In genomic region chr3:189392969-189393368, GRCh38 we compare ENCODE assay signal across 14 cellular contexts.
DNase-seq lines count a peak whose midpoint lies in the region; TF ChIP-seq lines count a peak whose summit lies in the region.
"Had no signal": no experiment of that assay in that cellular context is flagged by ENCODE, and none has a peak within 500 bp of the region (broad histone marks: within the 10 kb centered on the region; RNA-seq: fewer than 3 reads in every experiment).

No MANE protein-coding gene starts in this region.

- CTCF ChIA-PET in MCF 10A (lab: Yijun Ruan, JAX) = interaction anchor here (0.6 to 3.1 kb wide), 7 partner anchors 10 to 124 kb away, joined by 3 to 14 read pairs (median 4); no protein-coding TSS in a partner anchor

- H3K9me3 Mint-ChIP-seq in MCF 10A (ENCODE audit: unreplicated experiment) = no peaks in the 10 kb centered on the region
- H3K9me3 Mint-ChIP-seq: activated T-helper 17 cell treated with anti-CD3 and anti-CD28 coated beads, Interleukin-2, amount 50 U/mL, for 72 hours; neural crest cell had no signal

- POLR2A ChIA-PET in MCF 10A (lab: Yijun Ruan, JAX) = interaction anchor here (0.5 to 5.6 kb wide), 39 partner anchors 9 to 555 kb away, joined by 3 to 100 read pairs (median 7); no protein-coding TSS in a partner anchor

- H3K4me3 ChIP-seq in breast epithelium (no peak overlapping the region), vagina (no peak overlapping the region), tibial artery (no peak overlapping the region)
- H3K4me3 ChIP-seq: spleen had no signal

- no peak overlapping the region for H3K27ac ChIP-seq in breast epithelium
- peak overlapping the region; percentile 15 for H3K27ac ChIP-seq in vagina
- no peak overlapping the region for H3K27ac ChIP-seq in tibial artery
- H3K27ac ChIP-seq: spleen had no signal

- intact Hi-C loops in MCF 10A (cut with micrococcal nuclease) (loop anchor here (1.0 to 5.0 kb wide), 8 partner anchors 38 to 555 kb away; no protein-coding TSS in a partner anchor), breast epithelium (cut with DNase I; ENCODE audit: low total_unique reads) (no loop called here), vagina (cut with DNase I) (no loop called here), tibial artery (cut with DNase I; ENCODE audit: low total_unique reads) (no loop called here)

- H3K4me1 Mint-ChIP-seq in MCF 10A (ENCODE audit: insufficient read depth, unreplicated experiment) = peaks cover 32% of the 10 kb centered on the region
- H3K4me1 Mint-ChIP-seq: neural crest cell had no signal

- BruUV-seq in MCF 10A (replicated peaks; lab: Mats Ljungman, UMichigan) = no TSS peak

- no peaks in the 10 kb centered on the region for H3K27me3 Mint-ChIP-seq in MCF 10A (ENCODE audit: insufficient read depth, unreplicated experiment)
- H3K27me3 Mint-ChIP-seq: activated T-helper 17 cell treated with anti-CD3 and anti-CD28 coated beads, Interleukin-2, amount 50 U/mL, for 72 hours had no signal

- H3K27me3 ChIP-seq in breast epithelium (no peaks in the 10 kb centered on the region), vagina (no peaks in the 10 kb centered on the region), tibial artery (no peaks in the 10 kb centered on the region)
- H3K27me3 ChIP-seq: spleen had no signal

- H3K27ac Mint-ChIP-seq in MCF 10A (ENCODE audit: low read depth, unreplicated experiment) = peak overlapping the region; percentile 86
- H3K27ac Mint-ChIP-seq: activated T-helper 17 cell treated with anti-CD3 and anti-CD28 coated beads, Interleukin-2, amount 50 U/mL, for 72 hours had no signal

- no peaks in the 10 kb centered on the region for H3K36me3 Mint-ChIP-seq in MCF 10A (ENCODE audit: insufficient read depth, unreplicated experiment)

- H3K9me3 ChIP-seq in breast epithelium = no peaks in the 10 kb centered on the region
- H3K9me3 ChIP-seq in vagina = no peaks in the 10 kb centered on the region
- H3K9me3 ChIP-seq in tibial artery = no peaks in the 10 kb centered on the region
- H3K9me3 ChIP-seq: spleen had no signal

- DNase-seq in MCF 10A (ENCODE audit: unreplicated experiment) (peak; percentile 99), breast epithelium (ENCODE audit: low spot score in 2 of 2) (no peak), amniotic epithelial cell (ENCODE audit: low read depth) (peak; percentile 18), kidney tubule cell (ENCODE audit: low spot score) (peak; percentile 92), vagina (ENCODE audit: extremely low spot score in 2 of 2) (no peak), tibial artery (no peak), medulla oblongata (ENCODE audit: extremely low spot score) (no peak), cerebellum (ENCODE audit: low spot score) (no peak)
- DNase-seq: activated CD4-positive, alpha-beta T cell treated with anti-CD3 and anti-CD28 coated beads for 1 hour; caudate nucleus; Karpas-422; spleen had no signal

- H3K4me3 Mint-ChIP-seq in MCF 10A (ENCODE audit: unreplicated experiment) = peak overlapping the region; percentile 19
- H3K4me3 Mint-ChIP-seq: activated T-helper 17 cell treated with anti-CD3 and anti-CD28 coated beads, Interleukin-2, amount 50 U/mL, for 72 hours; neural crest cell had no signal

- TF ChIP-seq CTCF in MCF 10A (IDR thresholded peaks at IDR 0.05; ENCODE audit: unreplicated experiment) (no peak), breast epithelium (IDR thresholded peaks at IDR 0.05) (no peak), vagina (IDR thresholded peaks at IDR 0.05) (no peak), tibial artery (IDR thresholded peaks at IDR 0.05) (no peak)

- H3K4me1 ChIP-seq in breast epithelium (no peaks in the 10 kb centered on the region), vagina (peaks cover 14% of the 10 kb centered on the region), tibial artery (no peaks in the 10 kb centered on the region)

- TF ChIP-seq POLR2A in breast epithelium (IDR thresholded peaks at IDR 0.05) = no peak
- no peak for TF ChIP-seq POLR2A in vagina (IDR thresholded peaks at IDR 0.05)

- H3K36me3 ChIP-seq in breast epithelium (no peaks in the 10 kb centered on the region), vagina (no peaks in the 10 kb centered on the region), tibial artery (no peaks in the 10 kb centered on the region)
- H3K36me3 ChIP-seq: spleen had no signal

Comparison
In these comparisons a context has a peak if more than half of its experiments do, and no peak if none do; other contexts are left out.
1. DNase-seq: peak in MCF 10A (single experiment), amniotic epithelial cell (single experiment) and kidney tubule cell (single experiment); none in breast epithelium (0 of 2), vagina (0 of 2), tibial artery (0 of 2), medulla oblongata (single experiment) and cerebellum (single experiment).